Comparison of ENCODE assay signal across 18 cellular contexts in the genomic region with DNA sequence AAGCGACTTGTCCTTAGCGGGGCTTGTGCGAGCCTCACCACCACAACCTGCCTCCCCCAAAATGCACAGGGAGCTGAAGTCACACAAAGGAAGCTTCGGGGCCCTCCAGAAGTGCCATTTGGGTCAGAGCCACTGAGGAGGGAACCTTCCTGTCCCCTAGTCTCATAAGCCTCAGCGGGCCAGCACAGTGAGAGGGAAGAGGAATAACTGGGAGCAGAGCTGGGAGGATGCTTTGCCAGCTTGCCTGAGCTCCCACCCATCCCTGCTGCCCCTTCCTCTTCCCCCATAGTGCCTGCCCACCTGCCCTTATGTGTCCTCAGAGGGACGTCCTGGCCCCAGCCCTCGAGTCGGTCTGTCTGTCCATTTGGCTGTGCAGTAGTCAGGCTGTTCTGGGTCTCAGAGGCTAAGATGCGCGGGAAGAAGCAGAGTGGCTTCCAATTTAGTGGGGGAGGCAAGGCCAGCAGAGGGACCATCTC. TPM values are rescaled to one million over a fixed set of nuclear protein-coding genes. Genes with fewer than 3 reads are reported as not detected.
DNase-seq lines count a peak whose midpoint lies in the region; ATAC-seq and TF ChIP-seq lines count a peak whose summit lies in the region.
"Had no signal": no experiment of that assay in that cellular context is flagged by ENCODE, and none has a peak within 500 bp of the region (broad histone marks: within the 10 kb centered on the region; RNA-seq: fewer than 3 reads in every experiment).

No MANE protein-coding gene starts in this region.

- H4K20me1 ChIP-seq in DND-41 (ENCODE audit: insufficient read depth, low read length): no peaks in the 10 kb centered on the region

- H3K9ac ChIP-seq in DND-41 (ENCODE audit: low read depth, low read length) (peak overlapping the region; percentile 33), skeletal muscle satellite cell (ENCODE audit: low read depth, low read length) (peak overlapping the region; percentile 92)

- H3K36me3 ChIP-seq in DND-41 (ENCODE audit: insufficient read depth, low read length): no peaks in the 10 kb centered on the region
- peaks cover 6% of the 10 kb centered on the region for H3K36me3 ChIP-seq in skeletal muscle satellite cell (ENCODE audit: insufficient read depth, low read length)

- no peak overlapping the region for H3K4me2 ChIP-seq in DND-41 (ENCODE audit: insufficient read depth, low read length)
- H3K4me2 ChIP-seq in skeletal muscle satellite cell (ENCODE audit: low read length): peak overlapping the region; percentile 87

- DNase-seq in activated CD8-positive, alpha-beta memory T cell treated with anti-CD3 and anti-CD28 coated beads for 24 hours: peak; percentile 37
- DNase-seq in activated CD8-positive, alpha-beta memory T cell treated with anti-CD3 and anti-CD28 coated beads, Interleukin-2, amount 50 U/mL, for 4 hours: no peak
- no peak for DNase-seq in DND-41
- peak; percentile 41 for DNase-seq in ecto neural progenitor cell (ENCODE audit: low spot score)
- no peak for DNase-seq in activated CD8-positive, alpha-beta T cell treated with anti-CD3 and anti-CD28 coated beads, Interleukin-2, amount 10 ng/mL, durations not matched to agents 7 days and 5 days
- no peak for DNase-seq in GM10248 (ENCODE audit: extremely low spot score)
- no peak for DNase-seq in anterior cingulate cortex (lab: John Stamatoyannopoulos, UW)
- DNase-seq: CD4-positive, alpha-beta memory T cell; DMS79 treated with DMSO at 0.1 percent for 48 hours; H9; NCI-H1417; NCI-H1930; NCI-H446 treated with DMSO at 0.1 percent for 48 hours; NK-92 treated with Interleukin-12 subunit alpha and Interleukin-12 subunit beta, amount 100 ng/mL, for 24 hours; RPMI8226 had no signal

- TF ChIP-seq CTCF in DND-41 (IDR thresholded peaks at IDR 0.05; ENCODE audit: borderline replicate concordance, extremely low read depth, low read length, poor library complexity, severe bottlenecking) (no peak), GM10248 (IDR thresholded peaks at IDR 0.05; ENCODE audit: control extremely low read depth, extremely low read depth, low read depth, missing control alignments) (no peak)

- peak overlapping the region; percentile 38; the same call in 1 of the 2 replicates for H2AFZ ChIP-seq in DND-41 (ENCODE audit: low read depth, low read length)

- H3K4me1 ChIP-seq in DND-41 (ENCODE audit: insufficient read depth, low read length): peaks cover 81% of the 10 kb centered on the region
- H3K4me1 ChIP-seq in skeletal muscle satellite cell (ENCODE audit: control insufficient read depth, insufficient read depth, low read length): peaks cover 38% of the 10 kb centered on the region

- H3K4me3 Mint-ChIP-seq in activated CD8-positive, alpha-beta T cell treated with anti-CD3 and anti-CD28 coated beads, Interleukin-2, amount 10 ng/mL, durations not matched to agents 7 days and 5 days: no peak overlapping the region
- H3K4me3 Mint-ChIP-seq: CD4-positive, alpha-beta memory T cell; H9 had no signal

- H3K27me3 Mint-ChIP-seq in activated CD8-positive, alpha-beta T cell treated with anti-CD3 and anti-CD28 coated beads, Interleukin-2, amount 10 ng/mL, durations not matched to agents 7 days and 5 days (ENCODE audit: low read depth): peaks cover 2% of the 10 kb centered on the region

- peak overlapping the region; percentile 71 for H3K27ac ChIP-seq in DND-41 (ENCODE audit: low read length)
- H3K27ac ChIP-seq: 22Rv1 had no signal

- H3K27ac Mint-ChIP-seq in activated CD8-positive, alpha-beta T cell treated with anti-CD3 and anti-CD28 coated beads, Interleukin-2, amount 10 ng/mL, durations not matched to agents 7 days and 5 days: no peak overlapping the region
- H3K27ac Mint-ChIP-seq: H9 had no signal

- peaks cover 3% of the 10 kb centered on the region for H3K4me1 Mint-ChIP-seq in activated CD8-positive, alpha-beta T cell treated with anti-CD3 and anti-CD28 coated beads, Interleukin-2, amount 10 ng/mL, durations not matched to agents 7 days and 5 days (ENCODE audit: low read depth)

- H3K79me2 ChIP-seq in DND-41 (ENCODE audit: insufficient read depth, low read length): peaks cover 2% of the 10 kb centered on the region

- no peaks in the 10 kb centered on the region for H3K36me3 Mint-ChIP-seq in activated CD8-positive, alpha-beta T cell treated with anti-CD3 and anti-CD28 coated beads, Interleukin-2, amount 10 ng/mL, durations not matched to agents 7 days and 5 days (ENCODE audit: low read depth)
- H3K36me3 Mint-ChIP-seq: CD4-positive, alpha-beta memory T cell had no signal

- H3K27me3 ChIP-seq in DND-41 (ENCODE audit: insufficient read depth, low read length, poor library complexity) (no peaks in the 10 kb centered on the region), skeletal muscle satellite cell (ENCODE audit: control insufficient read depth, insufficient read depth, low read length) (no peaks in the 10 kb centered on the region)

- CTCF ChIA-PET in activated CD8-positive, alpha-beta T cell treated with anti-CD3 and anti-CD28 coated beads, Interleukin-2, amount 10 ng/mL, durations not matched to agents 7 days and 5 days (lab: Charles Lee): interaction anchor here (1.8 to 5.2 kb wide), 3 partner anchors 9 to 57 kb away, joined by 6 to 174 read pairs (median 48); no protein-coding TSS in a partner anchor
- CTCF ChIA-PET in GM10248 (lab: Yijun Ruan, JAX): interaction anchor here (1.6 to 4.7 kb wide), 4 partner anchors 9 to 58 kb away, joined by 4 to 53 read pairs (median 6); no protein-coding TSS in a partner anchor

- peaks cover 4% of the 10 kb centered on the region for H3K9me3 ChIP-seq in DND-41 (ENCODE audit: insufficient read depth, low read length, severe bottlenecking)
- H3K9me3 ChIP-seq in skeletal muscle satellite cell (replicated peaks; ENCODE audit: low read length): no peaks in the 10 kb centered on the region

- no peak for ATAC-seq in DND-41 (ENCODE audit: insufficient read depth, low read depth)
- ATAC-seq in activated CD8-positive, alpha-beta T cell treated with anti-CD3 and anti-CD28 coated beads, Interleukin-2, amount 10 ng/mL, durations not matched to agents 7 days and 5 days: no peak
- ATAC-seq: GM12878 had no signal

- no peaks in the 10 kb centered on the region for H3K9me3 Mint-ChIP-seq in activated CD8-positive, alpha-beta T cell treated with anti-CD3 and anti-CD28 coated beads, Interleukin-2, amount 10 ng/mL, durations not matched to agents 7 days and 5 days (ENCODE audit: insufficient read depth)
- H3K9me3 Mint-ChIP-seq: CD4-positive, alpha-beta memory T cell; H9 had no signal

- no peak overlapping the region for H3K4me3 ChIP-seq in DND-41 (ENCODE audit: low read depth in 1 of 2, low read length in 2 of 2)
- peak overlapping the region; percentile 77 for H3K4me3 ChIP-seq in skeletal muscle satellite cell (ENCODE audit: low read length)
- H3K4me3 ChIP-seq: GM12878 had no signal

- POLR2A ChIA-PET in activated CD8-positive, alpha-beta T cell treated with anti-CD3 and anti-CD28 coated beads, Interleukin-2, amount 10 ng/mL, durations not matched to agents 7 days and 5 days (lab: Charles Lee): interaction anchor here (1.1 kb wide), 1 partner anchor 46 kb away, joined by 4 read pairs; no protein-coding TSS in a partner anchor
- POLR2A ChIA-PET in GM10248 (lab: Yijun Ruan, JAX): no interaction called here

RNA-seq across cellular contexts. Expression of a gene that starts 51.8 kb away (rescaled TPM):
- not detected in 2 replicates for total RNA-seq in skeletal muscle satellite cell (2012; rRNA removed)
- total RNA-seq in activated CD8-positive, alpha-beta T cell treated with anti-CD3 and anti-CD28 coated beads, Interleukin-2, amount 10 ng/mL, durations not matched to agents 7 days and 5 days: not detected
- total RNA-seq: CD4-positive, alpha-beta memory T cell; GM12878 had no signal

RNA-seq across cellular contexts. Expression of a gene that starts 58.7 kb away (rescaled TPM):
- total RNA-seq in skeletal muscle satellite cell (2012; rRNA removed): under 0.01 and 0.66 TPM in 2 replicates
- total RNA-seq in activated CD8-positive, alpha-beta T cell treated with anti-CD3 and anti-CD28 coated beads, Interleukin-2, amount 10 ng/mL, durations not matched to agents 7 days and 5 days: 1 to 10 TPM in 1 of 2 experiments, under 1 TPM in 1; 0.82 to 1.2 TPM
- total RNA-seq: CD4-positive, alpha-beta memory T cell; H9 had no signal

Comparison
In these comparisons a context has a peak if more than half of its experiments do, and no peak if none do; other contexts are left out.
1. DNase-seq: peak in activated CD8-positive, alpha-beta memory T cell treated with anti-CD3 and anti-CD28 coated beads for 24 hours (single experiment) and ecto neural progenitor cell (single experiment); none in activated CD8-positive, alpha-beta memory T cell treated with anti-CD3 and anti-CD28 coated beads, Interleukin-2, amount 50 U/mL, for 4 hours (single experiment), DND-41 (single experiment), activated CD8-positive, alpha-beta T cell treated with anti-CD3 and anti-CD28 coated beads, Interleukin-2, amount 10 ng/mL, durations not matched to agents 7 days and 5 days (single experiment), GM10248 (single experiment) and anterior cingulate cortex (0 of 58).